In genomic region chr2:202679980-202680379, GRCh38 we compare ENCODE assay signal across 23 cellular contexts.
"Had no signal": no experiment of that assay in that cellular context is flagged by ENCODE, and none has a peak within 500 bp of the region (broad histone marks: within the 10 kb centered on the region; RNA-seq: fewer than 3 reads in every experiment).

No MANE protein-coding gene starts in this region.

- H3K4me1 ChIP-seq: colonic mucosa, esophagus squamous epithelium, gastrocnemius medialis, left lung, psoas muscle, right atrium auricular region had no signal

- ATAC-seq: activated CD4-positive, alpha-beta T cell treated with anti-CD3 and anti-CD28 coated beads for 36 hours; activated T-helper 17 cell treated with anti-CD3 and anti-CD28 coated beads, Interleukin-2, amount 50 U/mL, for 72 hours; gastrocnemius medialis; left lung; psoas muscle; WTC11 had no signal

- H3K4me3 Mint-ChIP-seq: activated CD4-positive, alpha-beta memory T cell treated with anti-CD3 and anti-CD28 coated beads, Interleukin-2, amount 10 ng/mL, durations not matched to agents 7 days and 5 days; activated CD4-positive, alpha-beta T cell treated with anti-CD3 and anti-CD28 coated beads for 36 hours; activated naive CD8-positive, alpha-beta T cell treated with anti-CD3 and anti-CD28 coated beads, Interleukin-2, amount 10 ng/mL, durations not matched to agents 7 days and 5 days; activated T-helper 17 cell treated with anti-CD3 and anti-CD28 coated beads, Interleukin-2, amount 50 U/mL, for 72 hours; nephron; WTC11 had no signal

- H3K4me3 ChIP-seq: colonic mucosa, dorsolateral prefrontal cortex, esophagus squamous epithelium, gastrocnemius medialis, left lung, lung, ovary, psoas muscle, right atrium auricular region, spleen had no signal

- H3K27me3 Mint-ChIP-seq: activated CD4-positive, alpha-beta memory T cell treated with anti-CD3 and anti-CD28 coated beads, Interleukin-2, amount 10 ng/mL, durations not matched to agents 7 days and 5 days; activated CD4-positive, alpha-beta T cell treated with anti-CD3 and anti-CD28 coated beads for 36 hours; activated naive CD8-positive, alpha-beta T cell treated with anti-CD3 and anti-CD28 coated beads, Interleukin-2, amount 10 ng/mL, durations not matched to agents 7 days and 5 days; activated T-helper 17 cell treated with anti-CD3 and anti-CD28 coated beads, Interleukin-2, amount 50 U/mL, for 72 hours had no signal

- H3K9me3 Mint-ChIP-seq: WTC11 had no signal

- H3K27ac Mint-ChIP-seq: activated CD4-positive, alpha-beta memory T cell treated with anti-CD3 and anti-CD28 coated beads, Interleukin-2, amount 10 ng/mL, durations not matched to agents 7 days and 5 days; activated T-helper 17 cell treated with anti-CD3 and anti-CD28 coated beads, Interleukin-2, amount 50 U/mL, for 72 hours; nephron; WTC11 had no signal

- H3K27me3 ChIP-seq: colonic mucosa, dorsolateral prefrontal cortex, esophagus squamous epithelium, gastrocnemius medialis, left lung, neutrophil, ovary, right atrium auricular region, spleen had no signal

- H3K27ac ChIP-seq: colonic mucosa, dorsolateral prefrontal cortex, esophagus squamous epithelium, gastrocnemius medialis, left lung, neutrophil, ovary, psoas muscle, right atrium auricular region, spleen had no signal

- H3K9me3 ChIP-seq: colonic mucosa, gastrocnemius medialis, neutrophil had no signal

- H3K4me1 Mint-ChIP-seq: nephron had no signal

- DNase-seq: activated CD4-positive, alpha-beta memory T cell treated with anti-CD3 and anti-CD28 coated beads, Interleukin-2, amount 10 ng/mL, durations not matched to agents 7 days and 5 days; activated CD4-positive, alpha-beta T cell treated with anti-CD3 and anti-CD28 coated beads for 36 hours; activated naive CD8-positive, alpha-beta T cell treated with anti-CD3 and anti-CD28 coated beads, Interleukin-2, amount 10 ng/mL, durations not matched to agents 7 days and 5 days; amygdala; colonic mucosa; dorsolateral prefrontal cortex; esophagus squamous epithelium; gastrocnemius medialis; hippocampal formation; kidney glomerular epithelial cell; left lung; ovary; psoas muscle; SK-N-SH; spleen; stimulated activated CD4-positive, alpha-beta T cell treated with anti-CD3 and anti-CD28 coated beads, Interleukin-4, amount 100 ng/mL, for 1 hour had no signal

- H3K36me3 ChIP-seq: colonic mucosa, esophagus squamous epithelium, gastrocnemius medialis, left lung, neutrophil, ovary, right atrium auricular region had no signal

- FAIRE-seq: bronchial epithelial cell had no signal
